15 cellular contexts compared by ENCODE assay signal in genomic region chr15:98937413-98938104, GRCh38.
DNase-seq lines count a peak whose midpoint lies in the region; ATAC-seq and TF ChIP-seq lines count a peak whose summit lies in the region.
"Had no signal": no experiment of that assay in that cellular context is flagged by ENCODE, and none has a peak within 500 bp of the region (broad histone marks: within the 10 kb centered on the region; RNA-seq: fewer than 3 reads in every experiment).

No MANE protein-coding gene starts in this region.

- no peaks in the 10 kb centered on the region for H3K27me3 Mint-ChIP-seq in activated T-helper 2 cell treated with anti-CD3 and anti-CD28 coated beads, Interferon-gamma antibody, Interleukin-2, Interleukin-4, amounts not matched to agents 10 μg/mL and 5 μg/mL and 100 μg/mL, durations not matched to agents 14 hours and 24 hours and 36 hours (ENCODE audit: low read depth)
- peaks cover 0 to 1% (median 0%) of the 10 kb centered on the region in 3 donors for H3K27me3 Mint-ChIP-seq in CD14-positive monocyte (ENCODE audit: low read depth in 3 of 3)
- H3K27me3 Mint-ChIP-seq: stimulated activated naive CD8-positive, alpha-beta T cell treated with anti-CD3 and anti-CD28 coated beads, Interleukin-15, Interleukin-2, amounts not matched to agents 100 ng/mL and 50 ng/mL, for 24 hours had no signal

- peaks cover 9% of the 10 kb centered on the region for H3K4me1 Mint-ChIP-seq in activated T-helper 2 cell treated with anti-CD3 and anti-CD28 coated beads, Interferon-gamma antibody, Interleukin-2, Interleukin-4, amounts not matched to agents 10 μg/mL and 5 μg/mL and 100 μg/mL, durations not matched to agents 14 hours and 24 hours and 36 hours (ENCODE audit: low read depth)
- no peaks in the 10 kb centered on the region for H3K4me1 Mint-ChIP-seq in CD14-positive monocyte
- H3K4me1 Mint-ChIP-seq: endodermal cell had no signal

- H3K27ac Mint-ChIP-seq in activated T-helper 2 cell treated with anti-CD3 and anti-CD28 coated beads, Interferon-gamma antibody, Interleukin-2, Interleukin-4, amounts not matched to agents 10 μg/mL and 5 μg/mL and 100 μg/mL, durations not matched to agents 14 hours and 24 hours and 36 hours: peak overlapping the region; percentile 43
- H3K27ac Mint-ChIP-seq in CD14-positive monocyte: peak overlapping the region in 1 of 7 donors; percentile 14
- H3K27ac Mint-ChIP-seq: stimulated activated naive CD8-positive, alpha-beta T cell treated with anti-CD3 and anti-CD28 coated beads, Interleukin-15, Interleukin-2, amounts not matched to agents 100 ng/mL and 50 ng/mL, for 24 hours had no signal

- intact Hi-C loops in activated T-helper 2 cell treated with anti-CD3 and anti-CD28 coated beads, Interferon-gamma antibody, Interleukin-2, Interleukin-4, amounts not matched to agents 10 μg/mL and 5 μg/mL and 100 μg/mL, durations not matched to agents 14 hours and 24 hours and 36 hours (cut with micrococcal nuclease): loop anchor here (2.0 kb wide), 1 partner anchor 15 kb away; no protein-coding TSS in a partner anchor
- intact Hi-C loops in CD14-positive monocyte (cut with micrococcal nuclease): no loop called here

- H3K4me3 Mint-ChIP-seq in activated T-helper 2 cell treated with anti-CD3 and anti-CD28 coated beads, Interferon-gamma antibody, Interleukin-2, Interleukin-4, amounts not matched to agents 10 μg/mL and 5 μg/mL and 100 μg/mL, durations not matched to agents 14 hours and 24 hours and 36 hours (ENCODE audit: low read depth): no peak overlapping the region
- H3K4me3 Mint-ChIP-seq in CD14-positive monocyte: no peak overlapping the region
- H3K4me3 Mint-ChIP-seq: endodermal cell; stimulated activated naive CD8-positive, alpha-beta T cell treated with anti-CD3 and anti-CD28 coated beads, Interleukin-15, Interleukin-2, amounts not matched to agents 100 ng/mL and 50 ng/mL, for 24 hours had no signal

- peaks cover 39% of the 10 kb centered on the region for H3K36me3 Mint-ChIP-seq in activated T-helper 2 cell treated with anti-CD3 and anti-CD28 coated beads, Interferon-gamma antibody, Interleukin-2, Interleukin-4, amounts not matched to agents 10 μg/mL and 5 μg/mL and 100 μg/mL, durations not matched to agents 14 hours and 24 hours and 36 hours (ENCODE audit: low read depth)
- peaks cover 79 to 83% of the 10 kb centered on the region in 2 donors for H3K36me3 Mint-ChIP-seq in CD14-positive monocyte

- no peaks in the 10 kb centered on the region for H3K9me3 Mint-ChIP-seq in activated T-helper 2 cell treated with anti-CD3 and anti-CD28 coated beads, Interferon-gamma antibody, Interleukin-2, Interleukin-4, amounts not matched to agents 10 μg/mL and 5 μg/mL and 100 μg/mL, durations not matched to agents 14 hours and 24 hours and 36 hours
- H3K9me3 Mint-ChIP-seq in CD14-positive monocyte: no peaks in the 10 kb centered on the region
- H3K9me3 Mint-ChIP-seq: endodermal cell; stimulated activated naive CD8-positive, alpha-beta T cell treated with anti-CD3 and anti-CD28 coated beads, Interleukin-15, Interleukin-2, amounts not matched to agents 100 ng/mL and 50 ng/mL, for 24 hours had no signal

- DNase-seq in activated T-helper 2 cell treated with anti-CD3 and anti-CD28 coated beads, Interferon-gamma antibody, Interleukin-2, Interleukin-4, amounts not matched to agents 10 μg/mL and 5 μg/mL and 100 μg/mL, durations not matched to agents 14 hours and 24 hours and 36 hours (ENCODE audit: low spot score): no peak
- DNase-seq in NCI-H1105 (lab: John Stamatoyannopoulos, UW): no peak
- DNase-seq in NCI-H345 treated with DMSO at 0.1 percent for 48 hours (lab: John Stamatoyannopoulos, UW; ENCODE audit: unreplicated experiment): no peak
- DNase-seq in CD14-positive monocyte (ENCODE audit: low spot score): no peak
- no peak for DNase-seq in erythroblast (lab: John Stamatoyannopoulos, UW)
- DNase-seq: activated CD8-positive, alpha-beta memory T cell treated with anti-CD3 and anti-CD28 coated beads, Interleukin-2, amount 50 U/mL, for 48 hours; endodermal cell; heart left ventricle; lower lobe of right lung; NCI-H446; nucleus accumbens had no signal

- TF ChIP-seq POLR2A in erythroblast (IDR thresholded peaks at IDR 0.05; ENCODE audit: low read length): no peak

- ATAC-seq in GM18870 (IDR thresholded peaks at IDR 0.05; ENCODE audit: unreplicated experiment): peak; percentile 67
- peak; percentile 77 for ATAC-seq in GM21423 (IDR thresholded peaks at IDR 0.05; ENCODE audit: unreplicated experiment)
- ATAC-seq in HG03060 (IDR thresholded peaks at IDR 0.05; ENCODE audit: low read depth, unreplicated experiment): peak; percentile 59
- ATAC-seq: heart left ventricle, lower lobe of right lung had no signal

- TF ChIP-seq CTCF in CD14-positive monocyte (IDR thresholded peaks at IDR 0.05): no peak
